Comparison of ENCODE assay signal across 16 cellular contexts in genomic region chr5:140162781-140163180, GRCh38.
"Had no signal": no experiment of that assay in that cellular context is flagged by ENCODE, and none has a peak within 500 bp of the region (broad histone marks: within the 10 kb centered on the region; RNA-seq: fewer than 3 reads in every experiment).

No MANE protein-coding gene starts in this region.

- ATAC-seq: SK-N-SH treated with all-trans-retinoic acid at 6 μM for 48 hours had no signal

- DNase-seq: NCI-H1048, NCI-H1105 treated with DMSO at 0.1 percent for 48 hours, NCI-H1417 treated with DMSO at 0.1 percent for 48 hours, NCI-H146, NCI-H1694 treated with DMSO at 0.1 percent for 48 hours, NCI-H1930, NCI-H2171 treated with DMSO at 0.1 percent for 48 hours, NCI-H345, NCI-H446 treated with DMSO at 0.1 percent for 48 hours, NCI-H510A treated with DMSO at 0.1 percent for 48 hours, NCI-H526, NCI-H82, RPMI8226, SHP77 had no signal

- H3K27ac ChIP-seq: HL-60 had no signal
